In genomic region chr3:435161-435560, GRCh38 we compare ENCODE assay signal across 15 cellular contexts.
DNase-seq lines count a peak whose midpoint lies in the region; ATAC-seq and TF ChIP-seq lines count a peak whose summit lies in the region.
"Had no signal": no experiment of that assay in that cellular context is flagged by ENCODE, and none has a peak within 500 bp of the region (broad histone marks: within the 10 kb centered on the region; RNA-seq: fewer than 3 reads in every experiment).

No MANE protein-coding gene starts in this region.

- no peaks in the 10 kb centered on the region for H3K27me3 Mint-ChIP-seq in activated naive CD8-positive, alpha-beta T cell treated with anti-CD3 and anti-CD28 coated beads, Interleukin-2, amount 50 U/mL, for 24 hours
- H3K27me3 Mint-ChIP-seq: CD4-positive, alpha-beta memory T cell had no signal

- no peaks in the 10 kb centered on the region for H3K4me1 ChIP-seq in RWPE2 (ENCODE audit: insufficient read depth, poor library complexity, severe bottlenecking)
- no peaks in the 10 kb centered on the region for H3K4me1 ChIP-seq in osteoblast (ENCODE audit: insufficient read depth, low read length)

- H3K27me3 ChIP-seq in RWPE2 (ENCODE audit: insufficient read depth, poor library complexity, severe bottlenecking) = no peaks in the 10 kb centered on the region
- H3K27me3 ChIP-seq in osteoblast (ENCODE audit: insufficient read depth, low read length) = no peaks in the 10 kb centered on the region

- no peaks in the 10 kb centered on the region for H3K4me1 Mint-ChIP-seq in activated naive CD8-positive, alpha-beta T cell treated with anti-CD3 and anti-CD28 coated beads, Interleukin-2, amount 50 U/mL, for 24 hours
- H3K4me1 Mint-ChIP-seq: CD4-positive, alpha-beta memory T cell had no signal

- no peak overlapping the region for H3K4me3 Mint-ChIP-seq in activated naive CD8-positive, alpha-beta T cell treated with anti-CD3 and anti-CD28 coated beads, Interleukin-2, amount 50 U/mL, for 24 hours
- H3K4me3 Mint-ChIP-seq: CD4-positive, alpha-beta memory T cell; H9 had no signal

- ATAC-seq in RWPE2 (ENCODE audit: low read depth) = peak; percentile 87
- ATAC-seq in activated naive CD8-positive, alpha-beta T cell treated with anti-CD3 and anti-CD28 coated beads, Interleukin-2, amount 50 U/mL, for 24 hours = no peak

- H3K36me3 ChIP-seq in RWPE2 (ENCODE audit: low read depth) (no peaks in the 10 kb centered on the region), osteoblast (ENCODE audit: insufficient read depth, low read length) (no peaks in the 10 kb centered on the region)

- no peaks in the 10 kb centered on the region for H3K36me3 Mint-ChIP-seq in activated naive CD8-positive, alpha-beta T cell treated with anti-CD3 and anti-CD28 coated beads, Interleukin-2, amount 50 U/mL, for 24 hours (ENCODE audit: low read depth)
- H3K36me3 Mint-ChIP-seq: CD4-positive, alpha-beta memory T cell had no signal

- no peak overlapping the region for H3K27ac Mint-ChIP-seq in activated naive CD8-positive, alpha-beta T cell treated with anti-CD3 and anti-CD28 coated beads, Interleukin-2, amount 50 U/mL, for 24 hours
- H3K27ac Mint-ChIP-seq: CD4-positive, alpha-beta memory T cell; H9 had no signal

- no peaks in the 10 kb centered on the region for H4K20me1 ChIP-seq in osteoblast (ENCODE audit: insufficient read depth, low read length)

- H3K4me3 ChIP-seq in RWPE2 (ENCODE audit: severe bottlenecking) = no peak overlapping the region
- H3K4me3 ChIP-seq in epithelial cell of esophagus (ENCODE audit: low read length) = no peak overlapping the region
- H3K4me3 ChIP-seq in osteoblast (ENCODE audit: insufficient read depth, low read length) = no peak overlapping the region

- DNase-seq in RWPE2 (ENCODE audit: low spot score) (no peak), epithelial cell of esophagus (ENCODE audit: low read depth) (peak; percentile 70), osteoblast (ENCODE audit: insufficient read length, low spot score, missing footprints) (peak; percentile 3), AG08395 (ENCODE audit: low spot score) (no peak), kidney glomerular epithelial cell (lab: John Stamatoyannopoulos, UW) (no peak)
- no peak for DNase-seq in activated naive CD8-positive, alpha-beta T cell treated with anti-CD3 and anti-CD28 coated beads, Interleukin-2, amount 50 U/mL, for 24 hours
- DNase-seq: ACHN; AML-193; CD4-positive, alpha-beta memory T cell; DMS153; DMS79; GDM1; H9; IMR-90 had no signal

- H3K4me2 ChIP-seq in osteoblast (ENCODE audit: insufficient read depth, low read length) = no peak overlapping the region

- H2AFZ ChIP-seq in osteoblast (ENCODE audit: low read length) = no peak overlapping the region

- no peaks in the 10 kb centered on the region for H3K79me2 ChIP-seq in osteoblast (ENCODE audit: insufficient read depth, low read length)

- H3K9me3 ChIP-seq in RWPE2 (ENCODE audit: severe bottlenecking) (peaks cover 2% of the 10 kb centered on the region), osteoblast (ENCODE audit: low read depth, low read length) (peaks cover 2% of the 10 kb centered on the region)

- H3K27ac ChIP-seq in RWPE2 (ENCODE audit: poor library complexity, severe bottlenecking) = no peak overlapping the region
- H3K27ac ChIP-seq in osteoblast (ENCODE audit: low read depth, low read length) = no peak overlapping the region
- H3K27ac ChIP-seq: C4-2B had no signal

- peaks cover 12% of the 10 kb centered on the region for H3K9me3 Mint-ChIP-seq in activated naive CD8-positive, alpha-beta T cell treated with anti-CD3 and anti-CD28 coated beads, Interleukin-2, amount 50 U/mL, for 24 hours
- H3K9me3 Mint-ChIP-seq: H9 had no signal

- TF ChIP-seq CTCF in RWPE2 (IDR thresholded peaks at IDR 0.05; ENCODE audit: poor library complexity, severe bottlenecking) (no peak), epithelial cell of esophagus (IDR thresholded peaks at IDR 0.05; ENCODE audit: insufficient read depth, low read depth, low read length, missing control alignments) (no peak), osteoblast (IDR thresholded peaks at IDR 0.05; ENCODE audit: extremely low read depth, low read depth, low read length) (no peak)

Comparison
In these comparisons a context has a peak if more than half of its experiments do, and no peak if none do; other contexts are left out.
1. DNase-seq: peak in epithelial cell of esophagus (single experiment) and osteoblast (single experiment); none in RWPE2 (single experiment), AG08395 (single experiment), activated naive CD8-positive, alpha-beta T cell treated with anti-CD3 and anti-CD28 coated beads, Interleukin-2, amount 50 U/mL, for 24 hours (single experiment) and kidney glomerular epithelial cell (single experiment).